In the genomic region with DNA sequence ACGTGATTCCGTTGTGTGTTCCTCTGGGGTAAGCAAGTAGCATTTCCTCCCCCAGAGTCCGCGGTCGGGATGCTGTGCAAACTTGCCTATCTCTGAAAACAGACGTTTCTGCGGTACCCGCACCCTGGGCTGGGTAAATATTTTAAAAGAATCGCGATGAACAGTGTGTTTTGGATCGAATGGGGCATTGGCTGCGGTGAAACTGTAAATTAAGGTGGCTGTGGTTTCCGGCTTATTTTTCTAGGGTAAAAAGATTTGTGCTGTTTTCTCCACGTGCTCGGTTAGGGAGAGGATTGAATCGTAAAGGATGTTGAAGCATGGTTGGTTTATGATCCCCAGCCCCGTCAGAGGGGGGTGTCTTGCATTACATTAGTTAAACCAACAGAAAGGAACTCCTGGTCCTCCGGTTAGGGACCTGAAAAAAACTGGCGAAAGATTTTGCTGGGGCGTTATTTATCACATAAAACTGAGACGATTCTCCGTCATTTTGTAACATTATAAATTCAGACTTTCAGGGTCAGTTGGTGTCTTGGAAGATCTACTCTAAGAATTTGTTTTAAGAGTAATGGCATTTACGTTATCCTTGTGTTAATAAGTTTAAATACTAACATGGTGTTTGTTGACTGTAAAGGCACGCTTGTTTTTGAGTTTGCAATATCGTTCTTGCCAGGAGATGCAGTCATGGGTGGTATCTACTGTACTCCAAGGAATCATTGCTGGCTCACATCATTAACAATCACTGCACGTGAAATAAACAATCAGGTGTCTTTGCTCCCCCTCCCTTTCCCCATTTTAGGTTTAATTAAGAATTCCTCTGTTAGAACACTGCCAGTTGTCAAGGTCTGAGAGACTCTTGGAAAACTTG, we compare ENCODE assay signal across 8 cellular contexts. TPM values are rescaled to one million over a fixed set of nuclear protein-coding genes. Genes with fewer than 3 reads are reported as not detected.
DNase-seq lines count a peak whose midpoint lies in the region; FAIRE-seq and TF ChIP-seq lines count a peak whose summit lies in the region.

No MANE protein-coding gene starts in this region.

- H3K27ac ChIP-seq in CD4-positive, alpha-beta memory T cell (ENCODE audit: low read depth, low read length): no peak overlapping the region
- peak overlapping the region in 1 of 4 donors; percentile 80 for H3K27ac ChIP-seq in tibial nerve

- H3K4me3 Mint-ChIP-seq in CD4-positive, alpha-beta memory T cell: peak overlapping the region in 5 of 8 donors; percentile 13 to 83 (median 22)
- H3K4me3 Mint-ChIP-seq in activated T-helper 2 cell treated with anti-CD3 and anti-CD28 coated beads, Interferon-gamma antibody, Interleukin-2, Interleukin-4, amounts not matched to agents 10 μg/mL and 5 μg/mL and 100 μg/mL, durations not matched to agents 14 hours and 24 hours and 36 hours (ENCODE audit: low read depth): peak overlapping the region; percentile 83

- peaks cover 7% of the 10 kb centered on the region for H3K4me1 ChIP-seq in CD4-positive, alpha-beta memory T cell (ENCODE audit: insufficient read depth, low read length)
- H3K4me1 ChIP-seq in HAP-1 (peaks cover 31% of the 10 kb centered on the region), tibial nerve (peaks cover 0 to 30% (median 5%) of the 10 kb centered on the region in 4 donors)

- TF ChIP-seq CTCF in tibial nerve (IDR thresholded peaks at IDR 0.05): no peak

- no peak overlapping the region for H3K27ac Mint-ChIP-seq in CD4-positive, alpha-beta memory T cell
- H3K27ac Mint-ChIP-seq in activated T-helper 2 cell treated with anti-CD3 and anti-CD28 coated beads, Interferon-gamma antibody, Interleukin-2, Interleukin-4, amounts not matched to agents 10 μg/mL and 5 μg/mL and 100 μg/mL, durations not matched to agents 14 hours and 24 hours and 36 hours: no peak overlapping the region

- 6 to 10% methylated on average over 26 of the region's 26 CpGs for WGBS in tibial nerve, 2 donors

- FAIRE-seq in H54 (lab: Jason Lieb, UNC): no peak

- POLR2A ChIA-PET in CD4-positive, alpha-beta memory T cell (lab: Charles Lee; ENCODE audit: partially characterized antibody): no interaction called here

- H3K27me3 Mint-ChIP-seq in CD4-positive, alpha-beta memory T cell: peaks cover 32 to 35% of the 10 kb centered on the region in 2 donors
- H3K27me3 Mint-ChIP-seq in activated T-helper 2 cell treated with anti-CD3 and anti-CD28 coated beads, Interferon-gamma antibody, Interleukin-2, Interleukin-4, amounts not matched to agents 10 μg/mL and 5 μg/mL and 100 μg/mL, durations not matched to agents 14 hours and 24 hours and 36 hours (ENCODE audit: low read depth): peaks cover 58% of the 10 kb centered on the region

- TF ChIP-seq EP300 in tibial nerve (IDR thresholded peaks at IDR 0.05): no peak

- in situ Hi-C loops in HAP-1 (cut with MboI; ENCODE audit: low sequenced_read_pairs): loop anchor here (10.0 kb wide), 1 partner anchor 117 kb away; no protein-coding TSS in a partner anchor

- CTCF ChIA-PET in CD4-positive, alpha-beta memory T cell (lab: Charles Lee; ENCODE audit: partially characterized antibody): no interaction called here

- DNase-seq in CD4-positive, alpha-beta memory T cell: no peak
- DNase-seq in HAP-1 (ENCODE audit: low spot score in 2 of 2) (peak; percentile 41 to 63), inferior parietal cortex (ENCODE audit: extremely low spot score) (peak; percentile 48), tibial nerve (ENCODE audit: low spot score in 2 of 2) (no peak), GM19240 (ENCODE audit: insufficient read length, low spot score) (no peak), NAMALWA (ENCODE audit: low spot score) (no peak), H54 (ENCODE audit: insufficient read length, low spot score) (no peak)
- peak; percentile 9 for DNase-seq in activated T-helper 2 cell treated with anti-CD3 and anti-CD28 coated beads, Interferon-gamma antibody, Interleukin-2, Interleukin-4, amounts not matched to agents 10 μg/mL and 5 μg/mL and 100 μg/mL, durations not matched to agents 14 hours and 24 hours and 36 hours (ENCODE audit: low spot score)

- TF ChIP-seq POLR2A in tibial nerve (IDR thresholded peaks at IDR 0.05) (no peak), H54 (IDR thresholded peaks at IDR 0.05; ENCODE audit: low read depth, low read length) (no peak)

- peaks cover 0 to 5% (median 0%) of the 10 kb centered on the region in 8 donors for H3K9me3 Mint-ChIP-seq in CD4-positive, alpha-beta memory T cell
- no peaks in the 10 kb centered on the region for H3K9me3 Mint-ChIP-seq in activated T-helper 2 cell treated with anti-CD3 and anti-CD28 coated beads, Interferon-gamma antibody, Interleukin-2, Interleukin-4, amounts not matched to agents 10 μg/mL and 5 μg/mL and 100 μg/mL, durations not matched to agents 14 hours and 24 hours and 36 hours

- H3K36me3 ChIP-seq in CD4-positive, alpha-beta memory T cell (ENCODE audit: insufficient read depth, low read length): no peaks in the 10 kb centered on the region
- H3K36me3 ChIP-seq in HAP-1 (replicated peaks): no peaks in the 10 kb centered on the region
- no peaks in the 10 kb centered on the region for H3K36me3 ChIP-seq in tibial nerve

- no peak overlapping the region for H3K4me3 ChIP-seq in CD4-positive, alpha-beta memory T cell (ENCODE audit: low read length in 2 of 2)
- H3K4me3 ChIP-seq in HAP-1 (peak overlapping the region; percentile 40), tibial nerve (peak overlapping the region; percentile 48 to 64 (median 53))

- H3K4me1 Mint-ChIP-seq in CD4-positive, alpha-beta memory T cell: peaks cover 11 to 25% (median 16%) of the 10 kb centered on the region in 4 donors
- peaks cover 19% of the 10 kb centered on the region for H3K4me1 Mint-ChIP-seq in activated T-helper 2 cell treated with anti-CD3 and anti-CD28 coated beads, Interferon-gamma antibody, Interleukin-2, Interleukin-4, amounts not matched to agents 10 μg/mL and 5 μg/mL and 100 μg/mL, durations not matched to agents 14 hours and 24 hours and 36 hours (ENCODE audit: low read depth)

- peaks cover 3% of the 10 kb centered on the region for H3K27me3 ChIP-seq in CD4-positive, alpha-beta memory T cell (ENCODE audit: insufficient read depth, low read length)
- H3K27me3 ChIP-seq in HAP-1 (ENCODE audit: low read depth): no peaks in the 10 kb centered on the region
- H3K27me3 ChIP-seq in tibial nerve: peaks cover 0 to 6% of the 10 kb centered on the region in 2 donors

- intact Hi-C loops in CD4-positive, alpha-beta memory T cell (cut with micrococcal nuclease): no loop called here
- intact Hi-C loops in activated T-helper 2 cell treated with anti-CD3 and anti-CD28 coated beads, Interferon-gamma antibody, Interleukin-2, Interleukin-4, amounts not matched to agents 10 μg/mL and 5 μg/mL and 100 μg/mL, durations not matched to agents 14 hours and 24 hours and 36 hours (cut with micrococcal nuclease): loop anchor here (5.0 to 10.0 kb wide), 2 partner anchors 417 to 475 kb away; no protein-coding TSS in a partner anchor

- H3K36me3 Mint-ChIP-seq in CD4-positive, alpha-beta memory T cell: peaks cover 0 to 9% of the 10 kb centered on the region in 2 donors
- H3K36me3 Mint-ChIP-seq in activated T-helper 2 cell treated with anti-CD3 and anti-CD28 coated beads, Interferon-gamma antibody, Interleukin-2, Interleukin-4, amounts not matched to agents 10 μg/mL and 5 μg/mL and 100 μg/mL, durations not matched to agents 14 hours and 24 hours and 36 hours (ENCODE audit: low read depth): no peaks in the 10 kb centered on the region

- H3K9me3 ChIP-seq in CD4-positive, alpha-beta memory T cell (ENCODE audit: control insufficient read depth in 1 of 2, low read length in 2 of 2): no peaks in the 10 kb centered on the region
- no peaks in the 10 kb centered on the region for H3K9me3 ChIP-seq in HAP-1
- H3K9me3 ChIP-seq in tibial nerve: no peaks in the 10 kb centered on the region

RNA-seq across cellular contexts. Expression of a gene that starts 1.4 kb away (rescaled TPM):
- total RNA-seq in CD4-positive, alpha-beta memory T cell: not detected
- polyA plus RNA-seq in CD4-positive, alpha-beta memory T cell: not detected
- not detected in 2 replicates for total RNA-seq in activated T-helper 2 cell treated with anti-CD3 and anti-CD28 coated beads, Interferon-gamma antibody, Interleukin-2, Interleukin-4, amounts not matched to agents 10 μg/mL and 5 μg/mL and 100 μg/mL, durations not matched to agents 14 hours and 24 hours and 36 hours
- 1 to 10 TPM in 3 of 4 donors, under 1 TPM in 1; 0.60 to 5.3 (median 2.6) TPM for total RNA-seq in tibial nerve

Comparison
In these comparisons a context has a peak if more than half of its experiments do, and no peak if none do; other contexts are left out.
1. DNase-seq: peak in HAP-1 (2 of 2), activated T-helper 2 cell treated with anti-CD3 and anti-CD28 coated beads, Interferon-gamma antibody, Interleukin-2, Interleukin-4, amounts not matched to agents 10 μg/mL and 5 μg/mL and 100 μg/mL, durations not matched to agents 14 hours and 24 hours and 36 hours (single experiment) and inferior parietal cortex (single experiment); none in CD4-positive, alpha-beta memory T cell (0 of 5), tibial nerve (0 of 2), GM19240 (single experiment), NAMALWA (single experiment) and H54 (single experiment).
2. H3K4me3 ChIP-seq: peak in HAP-1 (single experiment) and tibial nerve (4 of 4); none in CD4-positive, alpha-beta memory T cell (0 of 2).